In genomic region chr15:98755138-98755537, GRCh38 we compare ENCODE assay signal across 1 cellular context.
TF ChIP-seq lines count a peak whose summit lies in the region.

No MANE protein-coding gene starts in this region.

TF ChIP-seq in GM23338, 12 proteins besides CTCF, POLR2A, EP300 and RAD21 (continued from another document):
- TF ChIP-seq REST (IDR thresholded peaks at IDR 0.05; ENCODE audit: unreplicated experiment), result no peak
- no peak for TF ChIP-seq ZNF331 (CRISPR knock-in tag; IDR thresholded peaks at IDR 0.05; ENCODE audit: low read depth)
